In the genomic region with DNA sequence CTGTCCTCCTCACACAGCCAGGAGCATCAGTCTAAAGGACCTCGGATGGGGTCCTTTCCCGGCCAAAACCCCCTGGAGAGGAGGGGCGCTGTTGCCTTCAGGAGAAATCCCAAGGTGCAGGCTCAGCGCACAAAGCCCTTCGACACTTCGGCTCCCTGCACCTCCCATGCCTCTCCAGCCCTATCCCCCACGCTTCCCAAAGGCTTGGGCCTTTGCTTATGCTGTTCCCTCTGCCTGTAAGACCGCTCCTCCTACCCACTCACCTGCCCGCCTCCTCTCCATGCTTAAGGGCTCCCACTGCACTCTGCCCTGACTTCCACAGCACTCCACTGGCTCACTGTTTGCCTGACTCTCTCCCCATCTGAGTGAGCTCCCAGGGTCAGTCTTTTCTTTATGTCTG, we compare ENCODE assay signal across 25 cellular contexts. TPM values are rescaled to one million over a fixed set of nuclear protein-coding genes. Genes with fewer than 3 reads are reported as not detected.
"Had no signal": no experiment of that assay in that cellular context is flagged by ENCODE, and none has a peak within 500 bp of the region (broad histone marks: within the 10 kb centered on the region; RNA-seq: fewer than 3 reads in every experiment).

No MANE protein-coding gene starts in this region.

- H3K27me3 Mint-ChIP-seq: activated naive CD8-positive, alpha-beta T cell treated with anti-CD3 and anti-CD28 coated beads, Interleukin-2, amount 10 ng/mL, durations not matched to agents 7 days and 5 days had no signal

- DNase-seq: activated CD4-positive, alpha-beta T cell treated with anti-CD3 and anti-CD28 coated beads for 4 hours; activated CD4-positive, alpha-beta T cell treated with anti-CD3 and anti-CD28 coated beads, Interleukin-2, amount 50 U/mL, for 48 hours; activated effector memory CD4-positive, alpha-beta T cell treated with Interleukin-2 at 50 U/mL for 16 hours; activated naive CD4-positive, alpha-beta T cell treated with anti-CD3 and anti-CD28 coated beads for 36 hours; activated naive CD8-positive, alpha-beta T cell treated with anti-CD3 and anti-CD28 coated beads, Interleukin-2, amount 10 ng/mL, durations not matched to agents 7 days and 5 days; activated T-cell treated with anti-CD3 and anti-CD28 coated beads, Interleukin-2, amount 50 U/mL, for 72 hours; amniotic stem cell; cerebellar nuclear complex; heart right ventricle; islet precursor cell; left cardiac atrium; mesenchymal stem cell; occipital lobe; sigmoid colon; stimulated activated CD4-positive, alpha-beta T cell treated with anti-CD3 and anti-CD28 coated beads, Interleukin-15, amount 100 ng/mL, for 24 hours; stimulated activated naive CD4-positive, alpha-beta T cell; T1000; testis had no signal

- H3K4me1 ChIP-seq: testis had no signal

- H3K27ac ChIP-seq: coronary artery, sigmoid colon, testis had no signal

- H3K9me3 ChIP-seq: heart right ventricle, sigmoid colon, testis, upper lobe of left lung had no signal

- H3K27me3 ChIP-seq: heart right ventricle, sigmoid colon, testis, upper lobe of left lung had no signal

- H3K4me1 Mint-ChIP-seq: WTC11 had no signal

- H3K9me3 Mint-ChIP-seq: activated naive CD4-positive, alpha-beta T cell treated with anti-CD3 and anti-CD28 coated beads for 36 hours; activated naive CD8-positive, alpha-beta T cell treated with anti-CD3 and anti-CD28 coated beads, Interleukin-2, amount 10 ng/mL, durations not matched to agents 7 days and 5 days; activated T-cell treated with anti-CD3 and anti-CD28 coated beads, Interleukin-2, amount 50 U/mL, for 72 hours; nephron; WTC11 had no signal

- H3K4me3 ChIP-seq: coronary artery, heart right ventricle, sigmoid colon, smooth muscle cell, testis, upper lobe of left lung had no signal

- ATAC-seq: activated T-cell treated with anti-CD3 and anti-CD28 coated beads, Interleukin-2, amount 50 U/mL, for 72 hours; heart right ventricle; left cardiac atrium; WTC11 had no signal

- H3K36me3 Mint-ChIP-seq: activated naive CD8-positive, alpha-beta T cell treated with anti-CD3 and anti-CD28 coated beads, Interleukin-2, amount 10 ng/mL, durations not matched to agents 7 days and 5 days had no signal

- H3K27ac Mint-ChIP-seq: activated naive CD4-positive, alpha-beta T cell treated with anti-CD3 and anti-CD28 coated beads for 36 hours; activated naive CD8-positive, alpha-beta T cell treated with anti-CD3 and anti-CD28 coated beads, Interleukin-2, amount 10 ng/mL, durations not matched to agents 7 days and 5 days; activated T-cell treated with anti-CD3 and anti-CD28 coated beads, Interleukin-2, amount 50 U/mL, for 72 hours; nephron; WTC11 had no signal

- H3K4me3 Mint-ChIP-seq: activated naive CD4-positive, alpha-beta T cell treated with anti-CD3 and anti-CD28 coated beads for 36 hours; activated naive CD8-positive, alpha-beta T cell treated with anti-CD3 and anti-CD28 coated beads, Interleukin-2, amount 10 ng/mL, durations not matched to agents 7 days and 5 days; activated T-cell treated with anti-CD3 and anti-CD28 coated beads, Interleukin-2, amount 50 U/mL, for 72 hours; nephron; WTC11 had no signal

RNA-seq across cellular contexts. Expression of a gene that starts 33.0 kb away (rescaled TPM):
- total RNA-seq: fibroblast of villous mesenchyme, renal cortical epithelial cell had no signal
